ENCODE assay signal across 10 cellular contexts in genomic region chr3:147393261-147393964, GRCh38. TPM values are rescaled to one million over a fixed set of nuclear protein-coding genes. Genes with fewer than 3 reads are reported as not detected.
A peak's percentile ranks its signal among the peaks of the same experiment; 100 is the strongest.
DNase-seq lines count a peak whose midpoint lies in the region; FAIRE-seq and TF ChIP-seq lines count a peak whose summit lies in the region.
"Had no signal": no experiment of that assay in that cellular context is flagged by ENCODE, and none has a peak within 500 bp of the region (broad histone marks: within the 10 kb centered on the region; RNA-seq: fewer than 3 reads in every experiment).

No MANE protein-coding gene starts in this region.

- peaks cover 24% of the 10 kb centered on the region for H3K9me3 Mint-ChIP-seq in glutamatergic neuron (ENCODE audit: unreplicated experiment)
- peaks cover 28 to 96% (median 86%) of the 10 kb centered on the region in 7 donors for H3K9me3 Mint-ChIP-seq in CD14-positive monocyte

- H3K4me3 Mint-ChIP-seq in glutamatergic neuron (ENCODE audit: unreplicated experiment): peak overlapping the region; percentile 86
- peak overlapping the region in 1 of 2 donors; percentile 83 for H3K4me3 Mint-ChIP-seq in CD14-positive monocyte

- H3K27ac Mint-ChIP-seq in glutamatergic neuron (ENCODE audit: unreplicated experiment) (no peak overlapping the region), CD14-positive monocyte (no peak overlapping the region)

- no peak overlapping the region for H3K9ac ChIP-seq in trophoblast cell (ENCODE audit: low read length)

- DNase-seq in BJ (ENCODE audit: low read depth) (no peak), glutamatergic neuron (peak; percentile 46), trophoblast cell (no peak), T1000 (lab: John Stamatoyannopoulos, UW) (no peak), GM12891 (ENCODE audit: insufficient read length, low spot score) (no peak), CD14-positive monocyte (ENCODE audit: low spot score) (no peak)
- DNase-seq in activated CD4-positive, alpha-beta T cell treated with anti-CD3 and anti-CD28 coated beads for 1 hour: no peak
- DNase-seq: foreskin melanocyte, NCI-H2107 had no signal

- H2BK120ac ChIP-seq in trophoblast cell (ENCODE audit: insufficient read depth, low read length, poor library complexity): peak overlapping the region; percentile 4

- H2AFZ ChIP-seq in trophoblast cell (ENCODE audit: insufficient read depth, low read length, poor library complexity): peak overlapping the region; percentile 38

- TF ChIP-seq CTCF in BJ (IDR thresholded peaks at IDR 0.05; ENCODE audit: insufficient read depth, low read depth, low read length) (peak; percentile 31; the same call in 1 of the 2 replicates), glutamatergic neuron (IDR thresholded peaks at IDR 0.05; ENCODE audit: partially characterized antibody, unreplicated experiment) (no peak), CD14-positive monocyte (IDR thresholded peaks at IDR 0.05) (no peak)

- H3K18ac ChIP-seq in trophoblast cell (ENCODE audit: low read length): no peak overlapping the region

- H3K4me3 ChIP-seq in BJ (ENCODE audit: low read depth, low read length) (peak overlapping the region; percentile 29), trophoblast cell (ENCODE audit: low read depth, low read length) (peak overlapping the region; percentile 61)

- TF ChIP-seq POLR2A in GM12891 (IDR thresholded peaks at IDR 0.05; ENCODE audit: low read depth, low read length): no peak

- POLR2A ChIA-PET in BJ (lab: Charles Lee): interaction anchor here (0.6 to 0.7 kb wide), 3 partner anchors 10 to 1255 kb away, joined by 4 to 7 read pairs (median 5); no protein-coding TSS in a partner anchor

- H2BK12ac ChIP-seq in trophoblast cell (ENCODE audit: low read length): no peak overlapping the region

- H3K27ac ChIP-seq in trophoblast cell (ENCODE audit: low read depth, low read length): no peak overlapping the region

- H3K79me2 ChIP-seq in trophoblast cell (ENCODE audit: control insufficient read depth, insufficient read depth, low read length, poor library complexity): no peaks in the 10 kb centered on the region

- H3K36me3 ChIP-seq in BJ (ENCODE audit: control insufficient read depth, insufficient read depth, low read length) (peaks cover 2% of the 10 kb centered on the region), trophoblast cell (ENCODE audit: control insufficient read depth in 1 of 2, insufficient read depth in 2 of 2, low read length in 2 of 2) (no peaks in the 10 kb centered on the region)

- peak overlapping the region; percentile 22 for H4K8ac ChIP-seq in trophoblast cell (ENCODE audit: low read depth, low read length)

- no peak for FAIRE-seq in GM12891 (lab: Jason Lieb, UNC)

- H3K27me3 ChIP-seq in BJ (ENCODE audit: control insufficient read depth, insufficient read depth, low read length) (peaks cover 15% of the 10 kb centered on the region), trophoblast cell (ENCODE audit: insufficient read depth, low read length) (peaks cover 90% of the 10 kb centered on the region)

- CTCF ChIA-PET in BJ (lab: Yijun Ruan, JAX): interaction anchor here (0.7 to 3.3 kb wide), 4 partner anchors 10 to 685 kb away, joined by 4 to 11 read pairs (median 6); no protein-coding TSS in a partner anchor

- no peaks in the 10 kb centered on the region for H3K36me3 Mint-ChIP-seq in glutamatergic neuron (ENCODE audit: unreplicated experiment)
- peaks cover 15 to 23% of the 10 kb centered on the region in 2 donors for H3K36me3 Mint-ChIP-seq in CD14-positive monocyte

- H3K4ac ChIP-seq in trophoblast cell (ENCODE audit: low read depth, low read length): no peak overlapping the region

- H4K12ac ChIP-seq in trophoblast cell (ENCODE audit: low read depth, low read length): no peak overlapping the region

- no peak overlapping the region for H2BK5ac ChIP-seq in trophoblast cell (ENCODE audit: low read depth, low read length, poor library complexity)

- H3K4me1 Mint-ChIP-seq in glutamatergic neuron (ENCODE audit: low read depth, unreplicated experiment) (peaks cover 11% of the 10 kb centered on the region), CD14-positive monocyte (peaks cover 9% of the 10 kb centered on the region)

- H3K4me1 ChIP-seq in trophoblast cell (ENCODE audit: control insufficient read depth in 1 of 2, insufficient read depth in 2 of 2, low read length in 2 of 2): peaks cover 9 to 19% of the 10 kb centered on the region in 2 experiments

- H4K91ac ChIP-seq in trophoblast cell (ENCODE audit: low read depth, low read length): no peak overlapping the region

- peaks cover 2% of the 10 kb centered on the region for H3K79me1 ChIP-seq in trophoblast cell (ENCODE audit: low read length)

- H3K27me3 Mint-ChIP-seq in glutamatergic neuron (ENCODE audit: unreplicated experiment) (peaks cover 69% of the 10 kb centered on the region), CD14-positive monocyte (ENCODE audit: low read depth in 3 of 3) (peaks cover 98 to 100% (median 100%) of the 10 kb centered on the region in 3 donors)

- no CpG with 5 or more reads among the region's 54 CpGs for WGBS in trophoblast cell (ENCODE audit: extremely low coverage, insufficient coverage, insufficient read length)

- no peak overlapping the region for H3K23ac ChIP-seq in trophoblast cell (ENCODE audit: low read length)

- intact Hi-C loops in CD14-positive monocyte (cut with micrococcal nuclease): no loop called here

- H2AK5ac ChIP-seq in trophoblast cell (ENCODE audit: low read length): no peak overlapping the region

- H3K14ac ChIP-seq in trophoblast cell (ENCODE audit: low read length): no peak overlapping the region

- peaks cover 14% of the 10 kb centered on the region for H3K9me3 ChIP-seq in trophoblast cell (ENCODE audit: insufficient read depth, low read depth, low read length)

- peak overlapping the region; percentile 81 for H3K4me2 ChIP-seq in trophoblast cell (ENCODE audit: low read length)

TF ChIP-seq in PFSK-1, 5 proteins besides CTCF, POLR2A, EP300 and RAD21:
- TF ChIP-seq SIN3A (IDR thresholded peaks at IDR 0.05; ENCODE audit: borderline replicate concordance, insufficient read depth, low read length) (no peak), FOXP2 (optimal IDR thresholded peaks at IDR 0.05; ENCODE audit: borderline replicate concordance, extremely low read depth, extremely low read length, insufficient read depth) (peak; percentile 27), TAF1 (IDR thresholded peaks at IDR 0.05; ENCODE audit: borderline replicate concordance, insufficient read depth, low read length) (no peak)
TF ChIP-seq in PFSK-1: peak in this region for 1.

TF ChIP-seq in GM12891, 5 proteins besides CTCF, POLR2A, EP300 and RAD21:
- TF ChIP-seq SPI1 (IDR thresholded peaks at IDR 0.05; ENCODE audit: low read depth, low read length) (no peak), POLR2AphosphoS5 (IDR thresholded peaks at IDR 0.05; ENCODE audit: low read depth, low read length) (no peak), PAX5 (IDR thresholded peaks at IDR 0.05; ENCODE audit: insufficient read depth, low read length, severe bottlenecking) (no peak), POU2F2 (IDR thresholded peaks at IDR 0.05; ENCODE audit: low read depth, low read length) (no peak)

RNA-seq across cellular contexts. Expression of gene ZIC4, which starts 12.9 kb away (rescaled TPM):
- polyA plus RNA-seq in BJ (2011; rRNA removed) (3.2 and 3.4 TPM in 2 replicates), CD14-positive monocyte (not detected)
- 1.1 and 2.0 TPM in 2 replicates for polyA minus RNA-seq in BJ (2011; rRNA and poly(A)+ RNA removed)
- 2.7 TPM for polyA plus RNA-seq in PFSK-1 (2012; ENCODE audit: insufficient read length, low read depth)
- total RNA-seq in glutamatergic neuron (ENCODE audit: unreplicated experiment): not detected
- polyA plus RNA-seq in trophoblast cell (2013): 0.03 and 0.04 TPM in 2 replicates
- polyA plus RNA-seq in GM12891 (2012; ENCODE audit: low read depth, missing spikeins): not detected

RNA-seq across cellular contexts. Expression of gene ZIC1, which starts 15.8 kb away (rescaled TPM):
- polyA plus RNA-seq in BJ (2011; rRNA removed) (19.5 and 28.5 TPM in 2 replicates), CD14-positive monocyte (not detected)
- polyA minus RNA-seq in BJ (2011; rRNA and poly(A)+ RNA removed): 6.2 and 17.0 TPM in 2 replicates
- 25.9 TPM for polyA plus RNA-seq in PFSK-1 (2012; ENCODE audit: insufficient read length, low read depth)
- total RNA-seq in glutamatergic neuron (ENCODE audit: unreplicated experiment): not detected
- polyA plus RNA-seq in trophoblast cell (2013): 0.63 and 0.83 TPM in 2 replicates
- polyA plus RNA-seq in GM12891 (2012; ENCODE audit: low read depth, missing spikeins): not detected

Comparison
In these comparisons a context has a peak if more than half of its experiments do, and no peak if none do; other contexts are left out.
1. RNA of gene ZIC1, which starts 15.8 kb away (polyA plus RNA-seq): 19.5 to 28.5 TPM in BJ; not detected in CD14-positive monocyte; every median in the first group is over 10 times any median in the second.